ENCODE assay signal across 1 cellular context in the genomic region with DNA sequence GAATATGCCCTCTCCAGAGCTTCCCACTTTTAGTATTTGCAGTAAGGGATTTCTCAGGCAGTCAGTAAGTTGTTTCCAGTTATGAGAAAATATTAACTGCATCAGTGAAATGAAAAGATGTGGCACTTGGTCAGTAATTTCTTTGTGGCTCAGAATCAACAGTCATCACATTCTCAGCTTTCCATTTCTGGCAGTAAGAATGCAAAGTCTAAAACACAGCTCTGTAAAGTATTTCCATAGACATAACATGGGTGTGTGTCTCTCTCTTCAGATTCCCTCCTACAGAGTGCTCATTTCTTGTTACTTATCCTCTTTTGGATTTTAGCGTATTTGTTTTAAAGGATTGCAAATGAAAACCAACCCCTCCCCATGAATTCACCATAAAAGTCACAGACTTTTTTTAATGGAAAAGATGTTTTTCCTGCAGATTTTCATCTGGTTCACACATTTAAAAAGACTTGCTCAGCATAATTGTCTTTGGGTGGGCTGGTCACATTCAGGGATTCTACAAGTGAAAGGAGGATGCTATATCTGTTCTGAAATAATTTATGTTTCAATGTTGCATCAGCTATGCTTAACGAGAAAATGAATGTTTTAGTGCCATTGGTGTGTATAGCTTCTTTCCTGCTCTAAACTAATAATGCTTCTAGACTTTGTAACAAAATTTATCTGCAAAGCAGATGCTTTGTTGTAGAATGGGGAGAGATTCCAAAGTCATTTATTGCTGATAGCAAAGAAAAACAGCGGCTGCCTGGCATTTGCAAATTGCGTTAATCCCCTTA.
TF ChIP-seq lines count a peak whose summit lies in the region.

No MANE protein-coding gene starts in this region.

TF ChIP-seq in HepG2, 621 proteins besides CTCF, POLR2A, EP300 and RAD21:
- TF ChIP-seq, protein P1, sequence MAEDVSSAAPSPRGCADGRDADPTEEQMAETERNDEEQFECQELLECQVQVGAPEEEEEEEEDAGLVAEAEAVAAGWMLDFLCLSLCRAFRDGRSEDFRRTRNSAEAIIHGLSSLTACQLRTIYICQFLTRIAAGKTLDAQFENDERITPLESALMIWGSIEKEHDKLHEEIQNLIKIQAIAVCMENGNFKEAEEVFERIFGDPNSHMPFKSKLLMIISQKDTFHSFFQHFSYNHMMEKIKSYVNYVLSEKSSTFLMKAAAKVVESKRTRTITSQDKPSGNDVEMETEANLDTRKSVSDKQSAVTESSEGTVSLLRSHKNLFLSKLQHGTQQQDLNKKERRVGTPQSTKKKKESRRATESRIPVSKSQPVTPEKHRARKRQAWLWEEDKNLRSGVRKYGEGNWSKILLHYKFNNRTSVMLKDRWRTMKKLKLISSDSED (CRISPR knock-in tag; IDR thresholded peaks at IDR 0.05) = no peak
- TF ChIP-seq ISX (CRISPR knock-in tag; conservative IDR thresholded peaks at IDR 0.05) = no peak
- TF ChIP-seq, protein P2, sequence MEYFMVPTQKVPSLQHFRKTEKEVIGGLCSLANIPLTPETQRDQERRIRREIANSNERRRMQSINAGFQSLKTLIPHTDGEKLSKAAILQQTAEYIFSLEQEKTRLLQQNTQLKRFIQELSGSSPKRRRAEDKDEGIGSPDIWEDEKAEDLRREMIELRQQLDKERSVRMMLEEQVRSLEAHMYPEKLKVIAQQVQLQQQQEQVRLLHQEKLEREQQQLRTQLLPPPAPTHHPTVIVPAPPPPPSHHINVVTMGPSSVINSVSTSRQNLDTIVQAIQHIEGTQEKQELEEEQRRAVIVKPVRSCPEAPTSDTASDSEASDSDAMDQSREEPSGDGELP (IDR thresholded peaks at IDR 0.05; ENCODE audit: borderline replicate concordance, low read depth) = no peak
- TF ChIP-seq MAFF (IDR thresholded peaks at IDR 0.05; ENCODE audit: low read depth, low read length) = peak; percentile 43; the same call in 1 of the 2 replicates
- no peak for TF ChIP-seq ZNF556 (CRISPR knock-in tag; IDR thresholded peaks at IDR 0.05; ENCODE audit: borderline replicate concordance)
- TF ChIP-seq, protein P3, sequence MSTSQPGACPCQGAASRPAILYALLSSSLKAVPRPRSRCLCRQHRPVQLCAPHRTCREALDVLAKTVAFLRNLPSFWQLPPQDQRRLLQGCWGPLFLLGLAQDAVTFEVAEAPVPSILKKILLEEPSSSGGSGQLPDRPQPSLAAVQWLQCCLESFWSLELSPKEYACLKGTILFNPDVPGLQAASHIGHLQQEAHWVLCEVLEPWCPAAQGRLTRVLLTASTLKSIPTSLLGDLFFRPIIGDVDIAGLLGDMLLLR (CRISPR knock-in tag; IDR thresholded peaks at IDR 0.05) = no peak
- no peak for TF ChIP-seq GTF2F1 (IDR thresholded peaks at IDR 0.05; ENCODE audit: low read length)
- peak; percentile 50 to 68 for TF ChIP-seq MAFK (conservative IDR thresholded peaks at IDR 0.05 in 1 of 2, IDR thresholded peaks at IDR 0.05 in 1 of 2; ENCODE audit: low read length in 2 of 2)
TF ChIP-seq in HepG2: peak in this region for 2.
